ENCODE assay signal across 8 cellular contexts in the genomic region with DNA sequence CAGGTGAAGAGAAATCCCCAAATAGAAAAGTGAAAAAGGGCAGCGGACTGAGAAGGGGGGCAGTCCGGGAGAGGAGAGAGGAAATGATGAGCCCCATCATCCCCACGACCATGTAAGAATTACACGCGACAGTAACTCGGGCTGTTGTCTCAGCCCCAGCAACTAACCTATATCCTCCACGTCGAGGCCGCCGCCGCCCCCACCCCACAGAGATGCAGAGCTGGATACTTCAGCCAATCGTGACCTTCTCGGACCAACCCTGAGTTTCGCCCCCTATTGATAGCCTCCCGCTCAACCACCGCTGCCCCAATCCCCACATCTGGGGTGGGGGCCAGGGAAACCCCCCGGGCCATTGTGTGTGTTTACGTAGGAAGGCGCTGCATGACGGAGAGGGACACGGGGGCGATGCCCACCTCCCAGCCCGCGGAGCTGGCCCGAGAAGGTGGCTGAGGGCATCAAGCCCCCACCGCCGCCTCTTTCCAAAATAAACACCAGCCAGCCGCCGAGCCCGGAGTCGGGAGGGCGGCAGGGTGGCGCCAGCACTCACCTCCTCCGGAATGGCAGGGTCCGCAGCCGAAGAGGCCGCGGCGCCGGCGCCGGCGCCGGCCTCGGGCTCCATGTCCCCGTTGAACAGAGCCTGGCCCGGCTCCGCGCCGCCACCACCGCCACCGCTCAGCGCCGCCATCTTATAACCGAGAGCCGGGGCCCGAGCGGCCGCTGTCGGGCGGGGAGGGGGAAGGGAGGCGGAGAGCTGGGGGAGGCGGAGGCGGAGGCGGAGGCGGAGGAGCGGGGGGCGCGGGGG. TPM values are rescaled to one million over a fixed set of nuclear protein-coding genes. Genes with fewer than 3 reads are reported as not detected.
DNase-seq lines count a peak whose midpoint lies in the region; ATAC-seq and TF ChIP-seq lines count a peak whose summit lies in the region.

No MANE protein-coding gene starts in this region.

- H3K9me3 Mint-ChIP-seq in CD4-positive, alpha-beta T cell, result no peaks in the 10 kb centered on the region

- CTCF ChIA-PET in CD4-positive, alpha-beta T cell (lab: Charles Lee), result interaction anchor here (1.0 kb wide), 2 partner anchors 30 to 113 kb away, joined by 3 read pairs; no protein-coding TSS in a partner anchor

- H3K9me3 ChIP-seq in CD4-positive, alpha-beta T cell (ENCODE audit: control insufficient read depth, low read length), result no peaks in the 10 kb centered on the region
- H3K9me3 ChIP-seq in endocrine pancreas (ENCODE audit: control insufficient read depth, low read length) (no peaks in the 10 kb centered on the region), mesodermal cell (ENCODE audit: control insufficient read depth, low read length) (no peaks in the 10 kb centered on the region)

- H3K27me3 Mint-ChIP-seq in CD4-positive, alpha-beta T cell, result peaks cover 4% of the 10 kb centered on the region

- TF ChIP-seq CTCF in CD4-positive, alpha-beta T cell (IDR thresholded peaks at IDR 0.05), result peak; percentile 13

- DNase-seq in CD4-positive, alpha-beta T cell, result peak; percentile 46 to 78 (median 70)
- DNase-seq in NCI-H82 treated with DMSO at 0.1 percent for 48 hours (lab: John Stamatoyannopoulos, UW; ENCODE audit: unreplicated experiment), result peak; percentile 70
- peak; percentile 50 to 52 for DNase-seq in activated CD8-positive, alpha-beta memory T cell treated with anti-CD3 and anti-CD28 coated beads for 4 hours (ENCODE audit: low read depth in 2 of 2)
- peak; percentile 52 to 59 for DNase-seq in stimulated activated CD8-positive, alpha-beta memory T cell treated with anti-CD3 and anti-CD28 coated beads, Interleukin-15, amount 100 ng/mL, for 4 hours (ENCODE audit: low read depth in 2 of 2)

- H3K27me3 ChIP-seq in CD4-positive, alpha-beta T cell (ENCODE audit: control insufficient read depth, insufficient read depth, low read length), result no peaks in the 10 kb centered on the region
- H3K27me3 ChIP-seq in endocrine pancreas (ENCODE audit: control insufficient read depth, insufficient read depth, low read length), result no peaks in the 10 kb centered on the region

- peaks cover 28% of the 10 kb centered on the region for H3K4me1 Mint-ChIP-seq in CD4-positive, alpha-beta T cell (ENCODE audit: low read depth)

- H3K4me3 ChIP-seq in endocrine pancreas (ENCODE audit: control insufficient read depth, insufficient read depth, low read length) (peak overlapping the region; percentile 99), mesodermal cell (ENCODE audit: extremely low read depth, insufficient read depth, low read length, poor library complexity, severe bottlenecking) (peak overlapping the region; percentile 90)

- intact Hi-C loops in CD4-positive, alpha-beta T cell (cut with DNase I, micrococcal nuclease), result loop anchor here (1.0 to 10.0 kb wide), 9 partner anchors 37 to 529 kb away; partner anchors contain the start of genes MRPS33 (in 2 of the 2), ADCK2 (in 1 of the 2), NDUFB2 (in 1 of the 2) and SLC37A3 (in 1 of the 2)

- no peak overlapping the region for H3K27ac Mint-ChIP-seq in CD4-positive, alpha-beta T cell

- H3K36me3 ChIP-seq in endocrine pancreas (ENCODE audit: control insufficient read depth, insufficient read depth, low read length), result no peaks in the 10 kb centered on the region
- H3K36me3 ChIP-seq in mesodermal cell (ENCODE audit: control insufficient read depth, insufficient read depth, low read length), result peaks cover under 1% of the 10 kb centered on the region

- H3K27ac ChIP-seq in CD4-positive, alpha-beta T cell (ENCODE audit: low read depth, low read length), result peak overlapping the region; percentile 99
- H3K27ac ChIP-seq in mesodermal cell (ENCODE audit: low read depth, low read length, severe bottlenecking), result peak overlapping the region; percentile 98

- peak; percentile 61 for ATAC-seq in CD4-positive, alpha-beta T cell (ENCODE audit: poor library complexity)
- peak; percentile 77 for ATAC-seq in GM19324 (IDR thresholded peaks at IDR 0.05; ENCODE audit: low FRiP score, unreplicated experiment)
- peak; percentile 74 for ATAC-seq in HG03457 (IDR thresholded peaks at IDR 0.05; ENCODE audit: unreplicated experiment)

- H3K4me3 Mint-ChIP-seq in CD4-positive, alpha-beta T cell, result no peak overlapping the region

- 1 to 3% methylated on average over 11 to 27 of the region's 69 CpGs for WGBS in mesodermal cell (ENCODE audit: insufficient coverage in 2 of 2), 2 experiments

- peak overlapping the region; percentile 65 for H3K9ac ChIP-seq in endocrine pancreas (ENCODE audit: control insufficient read depth, insufficient read depth, low read length)

- H3K4me1 ChIP-seq in endocrine pancreas (ENCODE audit: control insufficient read depth, insufficient read depth, low read length) (peaks cover 24% of the 10 kb centered on the region), mesodermal cell (ENCODE audit: control insufficient read depth, insufficient read depth, low read length, poor library complexity, severe bottlenecking) (no peaks in the 10 kb centered on the region)

- peaks cover 7% of the 10 kb centered on the region for H3K36me3 Mint-ChIP-seq in CD4-positive, alpha-beta T cell (ENCODE audit: low read depth)

- POLR2A ChIA-PET in CD4-positive, alpha-beta T cell (lab: Charles Lee), result interaction anchor here (0.6 to 2.2 kb wide), 9 partner anchors 11 to 446 kb away, joined by 3 to 15 read pairs (median 4); partner anchors contain the start of genes ADCK2 and MRPS33

RNA-seq across cellular contexts. Expression of gene BRAF, which starts 0.5 kb away (rescaled TPM):
- total RNA-seq in CD4-positive, alpha-beta T cell, result 10 to 100 TPM; 49.9 to 57.8 TPM
- 14.9 TPM for polyA plus RNA-seq in mesodermal cell (2013, experiment 1 of 2)
- 13.4 TPM for polyA plus RNA-seq in mesodermal cell (2013, experiment 2 of 2)

Comparison
In these comparisons a context has a peak if more than half of its experiments do, and no peak if none do; other contexts are left out.
1. Peak in every context shown above with its lines: DNase-seq, ATAC-seq, H3K4me3 ChIP-seq and H3K27ac ChIP-seq.